ENCODE assay signal across 1 cellular context in genomic region chr2:168462543-168463045, GRCh38.
TF ChIP-seq lines count a peak whose summit lies in the region.

No MANE protein-coding gene starts in this region.

TF ChIP-seq in GM12878, 131 proteins besides CTCF, POLR2A, EP300 and RAD21 (continued from another document):
- no peak for TF ChIP-seq SUPT20H (IDR thresholded peaks at IDR 0.05; ENCODE audit: borderline replicate concordance, control insufficient read depth, low read depth, low read length)
- TF ChIP-seq HDAC6 (IDR thresholded peaks at IDR 0.05; ENCODE audit: unreplicated experiment): no peak
- no peak for TF ChIP-seq HCFC1 (IDR thresholded peaks at IDR 0.05; ENCODE audit: low read length)
TF ChIP-seq in GM12878: peak in this region for 0.
